21 cellular contexts compared by ENCODE assay signal in the genomic region with DNA sequence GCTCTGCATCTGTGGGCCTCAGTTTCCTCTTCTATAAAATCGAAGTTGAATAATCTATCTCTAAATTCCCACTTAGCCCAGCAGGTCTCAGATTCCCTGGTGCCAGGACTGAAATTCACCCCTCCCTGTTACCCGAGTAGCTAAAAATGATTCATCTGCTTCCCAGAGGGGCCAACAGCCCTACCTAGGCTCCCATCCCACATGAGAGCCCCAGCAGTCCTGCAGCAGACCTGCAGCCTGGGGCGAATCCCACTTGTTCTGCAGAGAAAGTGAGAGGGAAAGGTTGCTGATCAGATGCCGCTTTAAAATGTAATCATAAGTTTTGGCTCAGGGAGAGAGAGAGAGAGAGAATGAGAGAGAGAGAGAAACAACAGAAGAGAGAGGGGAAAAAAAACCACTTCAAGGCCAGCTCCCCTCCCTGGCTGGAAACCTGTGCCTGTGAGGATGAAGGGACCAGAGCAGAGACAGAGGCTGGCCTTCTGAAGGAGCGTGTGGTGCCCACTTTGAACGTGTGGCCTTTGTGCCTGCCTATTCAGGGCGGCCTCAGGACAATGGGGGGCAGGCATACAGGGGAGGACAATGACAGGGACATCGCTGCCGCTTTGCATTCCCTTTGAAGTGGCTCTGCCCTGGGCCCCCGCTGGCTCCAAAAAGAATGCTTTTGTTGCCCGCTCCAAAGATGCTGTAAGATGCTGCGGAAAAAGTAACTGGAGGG.
DNase-seq lines count a peak whose midpoint lies in the region; ATAC-seq lines count a peak whose summit lies in the region.
"Had no signal": no experiment of that assay in that cellular context is flagged by ENCODE, and none has a peak within 500 bp of the region (broad histone marks: within the 10 kb centered on the region; RNA-seq: fewer than 3 reads in every experiment).

No MANE protein-coding gene starts in this region.

- no peak for ATAC-seq in GM21390 (IDR thresholded peaks at IDR 0.05; ENCODE audit: unreplicated experiment)
- ATAC-seq: activated naive CD4-positive, alpha-beta T cell treated with anti-CD3 and anti-CD28 coated beads, Interleukin-2, amount 50 U/mL, for 72 hours; gastrocnemius medialis had no signal

- H3K27me3 ChIP-seq in BLaER1 (0 out of 2 replicates have a peak, but pooled peaks cover 4% of the 10 kb centered on the region), H7 (ENCODE audit: control insufficient read depth, insufficient read depth, low read length) (peaks cover 13% of the 10 kb centered on the region), ectodermal cell (ENCODE audit: control insufficient read depth, insufficient read depth, low read length, poor library complexity, severe bottlenecking) (peaks cover 4% of the 10 kb centered on the region), neuronal stem cell (ENCODE audit: control insufficient read depth in 3 of 3, insufficient read depth in 3 of 3, low read depth in 1 of 3, low read length in 3 of 3) (peaks cover 0 to 26% (median 17%) of the 10 kb centered on the region in 3 experiments)

- no peak overlapping the region for H2BK5ac ChIP-seq in neuronal stem cell (ENCODE audit: low read length)

- peaks cover 45% of the 10 kb centered on the region for H3K4me1 ChIP-seq in BLaER1
- H3K4me1 ChIP-seq in ectodermal cell (ENCODE audit: control insufficient read depth, insufficient read depth, low read length): peaks cover 46% of the 10 kb centered on the region
- peaks cover 8 to 38% of the 10 kb centered on the region in 2 donors for H3K4me1 ChIP-seq in neuronal stem cell (ENCODE audit: control insufficient read depth in 2 of 2, insufficient read depth in 1 of 2, low read depth in 1 of 2, low read length in 2 of 2)
- H3K4me1 ChIP-seq: colonic mucosa, gastrocnemius medialis had no signal

- no peaks in the 10 kb centered on the region for H3K9me3 ChIP-seq in BLaER1
- no peaks in the 10 kb centered on the region for H3K9me3 ChIP-seq in ectodermal cell (ENCODE audit: control insufficient read depth, low read length)
- H3K9me3 ChIP-seq in neuronal stem cell (replicated peaks in 1 of 2; ENCODE audit: control insufficient read depth in 2 of 2, insufficient read depth in 1 of 2, low read depth in 1 of 2, low read length in 2 of 2): no peaks in the 10 kb centered on the region
- H3K9me3 ChIP-seq: colonic mucosa, gastrocnemius medialis, tibial artery had no signal

- no peak overlapping the region for H4K8ac ChIP-seq in neuronal stem cell (ENCODE audit: low read depth, low read length)

- no peak overlapping the region for H2BK15ac ChIP-seq in neuronal stem cell (ENCODE audit: low read length)

- H2AFZ ChIP-seq in neuronal stem cell (ENCODE audit: low read length): no peak overlapping the region

- no peak overlapping the region for H3K14ac ChIP-seq in neuronal stem cell (ENCODE audit: low read length)

- DNase-seq in H7 (peak; percentile 53), neuronal stem cell (ENCODE audit: low spot score) (peak; percentile 36), AG20443 (ENCODE audit: low spot score) (no peak), NCI-H69 (lab: John Stamatoyannopoulos, UW) (no peak)
- DNase-seq: activated CD4-positive, alpha-beta T cell treated with anti-CD3 and anti-CD28 coated beads for 48 hours; anterior cingulate cortex; C1 segment of cervical spinal cord; colonic mucosa; DMS79 treated with DMSO at 0.1 percent for 48 hours; gastrocnemius medialis; Kasumi-1; MV-4-11; NCI-H1694; NCI-H446 treated with DMSO at 0.1 percent for 48 hours had no signal

- no peak overlapping the region for H4K91ac ChIP-seq in neuronal stem cell (ENCODE audit: low read depth, low read length, poor library complexity)

- H3K36me3 ChIP-seq in BLaER1 (no peaks in the 10 kb centered on the region), H7 (replicated peaks; ENCODE audit: control insufficient read depth, insufficient read depth, low read length) (no peaks in the 10 kb centered on the region), ectodermal cell (ENCODE audit: control insufficient read depth, insufficient read depth, low read length) (no peaks in the 10 kb centered on the region), neuronal stem cell (replicated peaks in 1 of 2; ENCODE audit: control insufficient read depth in 2 of 2, insufficient read depth in 2 of 2, low read length in 2 of 2) (no peaks in the 10 kb centered on the region)
- H3K36me3 ChIP-seq: colonic mucosa, gastrocnemius medialis, tibial artery had no signal

- no peak overlapping the region for H2AK5ac ChIP-seq in neuronal stem cell (ENCODE audit: low read depth, low read length)

- peak overlapping the region; percentile 68 for H3K4me2 ChIP-seq in BLaER1
- H3K4me2 ChIP-seq in neuronal stem cell (ENCODE audit: insufficient read depth, low read length, poor library complexity, severe bottlenecking): no peak overlapping the region

- no peak overlapping the region for H3K4ac ChIP-seq in neuronal stem cell (ENCODE audit: low read length)

- H2BK120ac ChIP-seq in neuronal stem cell (ENCODE audit: low read depth, low read length): no peak overlapping the region

- H3K27ac ChIP-seq in BLaER1 (peak overlapping the region; percentile 2; the same call in 1 of the 2 replicates), ectodermal cell (ENCODE audit: insufficient read depth, low read depth, low read length, poor library complexity, severe bottlenecking) (peak overlapping the region; percentile 64), neuronal stem cell (replicated peaks; ENCODE audit: low read length) (no peak overlapping the region)
- H3K27ac ChIP-seq: colonic mucosa, gastrocnemius medialis, RWPE1, skin epidermis, tibial artery had no signal

- H2BK12ac ChIP-seq in neuronal stem cell (ENCODE audit: low read length): no peak overlapping the region

- no peaks in the 10 kb centered on the region for H4K20me1 ChIP-seq in BLaER1

- WGBS in ectodermal cell, 2 experiments: 17 to 18% methylated on average over 12 of the region's 12 CpGs
- WGBS in neuronal stem cell (ENCODE audit: extremely low coverage in 2 of 2, insufficient read length in 2 of 2, insufficient replicate concordance in 1 of 2), 2 donors: no CpG with 5 or more reads among the region's 12 CpGs

- 0 out of 2 replicates have a peak overlapping the region, but pooled peaks have one; percentile 15 for H3K9ac ChIP-seq in BLaER1
- no peak overlapping the region for H3K9ac ChIP-seq in neuronal stem cell (ENCODE audit: low read depth, low read length, poor library complexity)

- H3K4me3 ChIP-seq in BLaER1 (no peak overlapping the region), H7 (ENCODE audit: insufficient read depth, low read depth, low read length) (no peak overlapping the region), ectodermal cell (ENCODE audit: insufficient read depth, low read depth, low read length) (no peak overlapping the region), neuronal stem cell (ENCODE audit: low read length in 2 of 2) (no peak overlapping the region)
- H3K4me3 ChIP-seq: colonic mucosa, gastrocnemius medialis, skin epidermis, tibial artery had no signal

- H3K79me1 ChIP-seq in neuronal stem cell (ENCODE audit: low read depth, low read length): no peaks in the 10 kb centered on the region

- peak overlapping the region; percentile 45 for H3K18ac ChIP-seq in neuronal stem cell (ENCODE audit: low read length)

- H3K23ac ChIP-seq in neuronal stem cell (ENCODE audit: low read depth, low read length, poor library complexity): no peak overlapping the region

Comparison
In these comparisons a context has a peak if more than half of its experiments do, and no peak if none do; other contexts are left out.
1. DNase-seq: peak in H7 (single experiment) and neuronal stem cell (single experiment); none in AG20443 (single experiment) and NCI-H69 (single experiment).